In genomic region chr12:87311206-87311605, GRCh38 we compare ENCODE assay signal across 11 cellular contexts.
DNase-seq lines count a peak whose midpoint lies in the region; ATAC-seq and TF ChIP-seq lines count a peak whose summit lies in the region.
"Had no signal": no experiment of that assay in that cellular context is flagged by ENCODE, and none has a peak within 500 bp of the region (broad histone marks: within the 10 kb centered on the region; RNA-seq: fewer than 3 reads in every experiment).

No MANE protein-coding gene starts in this region.

- H3K4me3 ChIP-seq in choroid plexus epithelial cell (ENCODE audit: low read depth, low read length) = no peak overlapping the region
- no peak overlapping the region for H3K4me3 ChIP-seq in MG63

- no peaks in the 10 kb centered on the region for H3K27me3 ChIP-seq in MG63

- DNase-seq in choroid plexus epithelial cell (ENCODE audit: low read depth) = peak; percentile 22
- no peak for DNase-seq in iPS-NIHi7 (ENCODE audit: extremely low spot score)
- DNase-seq in MG63 = no peak
- DNase-seq in epidermal melanocyte (ENCODE audit: insufficient read length, low spot score) = no peak
- DNase-seq: activated T-cell treated with anti-CD3 and anti-CD28 coated beads, Interleukin-2, amount 50 U/mL, for 1 hour; NCI-H345; T-helper 1 cell had no signal

- H3K9me3 ChIP-seq in MG63 = no peaks in the 10 kb centered on the region; the same call in 1 of the 2 replicates

- H3K36me3 ChIP-seq in MG63 = no peaks in the 10 kb centered on the region

- no peak for TF ChIP-seq CTCF in choroid plexus epithelial cell (conservative IDR thresholded peaks at IDR 0.05; ENCODE audit: low read depth, low read length)

- ATAC-seq in GM18519 (IDR thresholded peaks at IDR 0.05; ENCODE audit: low FRiP score, unreplicated experiment) = peak; percentile 76
- ATAC-seq in GM21529 (IDR thresholded peaks at IDR 0.05; ENCODE audit: unreplicated experiment) = peak; percentile 79
- peak; percentile 67 for ATAC-seq in HG03196 (IDR thresholded peaks at IDR 0.05; ENCODE audit: unreplicated experiment)
- no peak for ATAC-seq in HG02884 (IDR thresholded peaks at IDR 0.05; ENCODE audit: unreplicated experiment)
